In genomic region chr5:3217114-3217513, GRCh38 we compare ENCODE assay signal across 35 cellular contexts.
"Had no signal": no experiment of that assay in that cellular context is flagged by ENCODE, and none has a peak within 500 bp of the region (broad histone marks: within the 10 kb centered on the region; RNA-seq: fewer than 3 reads in every experiment).

No MANE protein-coding gene starts in this region.

- ATAC-seq: activated naive CD4-positive, alpha-beta T cell treated with anti-CD3 and anti-CD28 coated beads, Interleukin-2, amount 50 U/mL, for 72 hours; activated T-cell treated with anti-CD3 and anti-CD28 coated beads, Interleukin-2, amount 50 U/mL, for 4 hours; body of pancreas; K562; PC-3 had no signal

- H3K36me3 Mint-ChIP-seq: activated CD4-positive, alpha-beta memory T cell treated with anti-CD3 and anti-CD28 coated beads for 36 hours; activated naive CD4-positive, alpha-beta T cell treated with anti-CD3 and anti-CD28 coated beads, Interleukin-2, amount 50 U/mL, for 72 hours had no signal

- H3K9me3 Mint-ChIP-seq: activated B cell treated with CpG ODN at 0.5 μM for 24 hours; activated naive CD4-positive, alpha-beta T cell treated with anti-CD3 and anti-CD28 coated beads for 36 hours; activated T-cell treated with anti-CD3 and anti-CD28 coated beads, Interleukin-2, amount 50 U/mL, for 4 hours; activated T-helper 1 cell treated with anti-CD3 and anti-CD28 coated beads, Interleukin-12 subunit alpha, Interleukin-12 subunit beta, Interleukin-2, Interleukin-4 antibody, amounts not matched to agents 30 ng/mL and 10 ng/mL and 1 ng/mL, durations not matched to agents 14 hours and 24 hours and 36 hours had no signal

- H3K27ac Mint-ChIP-seq: activated B cell treated with CpG ODN at 0.5 μM for 24 hours; activated CD4-positive, alpha-beta memory T cell treated with anti-CD3 and anti-CD28 coated beads for 36 hours; activated naive CD4-positive, alpha-beta T cell treated with anti-CD3 and anti-CD28 coated beads for 36 hours; activated naive CD4-positive, alpha-beta T cell treated with anti-CD3 and anti-CD28 coated beads, Interleukin-2, amount 50 U/mL, for 72 hours; activated T-helper 1 cell treated with anti-CD3 and anti-CD28 coated beads, Interleukin-12 subunit alpha, Interleukin-12 subunit beta, Interleukin-2, Interleukin-4 antibody, amounts not matched to agents 30 ng/mL and 10 ng/mL and 1 ng/mL, durations not matched to agents 14 hours and 24 hours and 36 hours had no signal

- FAIRE-seq: astrocyte, K562 had no signal

- H3K4me3 Mint-ChIP-seq: activated B cell treated with CpG ODN at 0.5 μM for 24 hours; activated CD4-positive, alpha-beta memory T cell treated with anti-CD3 and anti-CD28 coated beads for 36 hours; activated naive CD4-positive, alpha-beta T cell treated with anti-CD3 and anti-CD28 coated beads for 36 hours; activated T-cell treated with anti-CD3 and anti-CD28 coated beads, Interleukin-2, amount 50 U/mL, for 4 hours; activated T-helper 1 cell treated with anti-CD3 and anti-CD28 coated beads, Interleukin-12 subunit alpha, Interleukin-12 subunit beta, Interleukin-2, Interleukin-4 antibody, amounts not matched to agents 30 ng/mL and 10 ng/mL and 1 ng/mL, durations not matched to agents 14 hours and 24 hours and 36 hours had no signal

- H3K4me1 ChIP-seq: adrenal gland, body of pancreas, breast epithelium, Peyer's patch had no signal

- H3K4me3 ChIP-seq: adrenal gland, body of pancreas, breast epithelium, K562, Peyer's patch had no signal

- H3K27me3 Mint-ChIP-seq: activated B cell treated with CpG ODN at 0.5 μM for 24 hours; activated CD4-positive, alpha-beta memory T cell treated with anti-CD3 and anti-CD28 coated beads for 36 hours had no signal

- H3K36me3 ChIP-seq: adrenal gland, breast epithelium, Peyer's patch had no signal

- H3K4me1 Mint-ChIP-seq: activated B cell treated with CpG ODN at 0.5 μM for 24 hours had no signal

- H3K27me3 ChIP-seq: adrenal gland, body of pancreas, breast epithelium, Peyer's patch had no signal

- H3K9me3 ChIP-seq: adrenal gland, body of pancreas, breast epithelium, Peyer's patch had no signal

- H3K27ac ChIP-seq: adrenal gland, body of pancreas, breast epithelium, Peyer's patch, VCaP had no signal

- DNase-seq: activated B cell treated with CpG ODN at 0.5 μM for 24 hours; activated CD4-positive, alpha-beta memory T cell treated with anti-CD3 and anti-CD28 coated beads for 36 hours; activated CD4-positive, alpha-beta T cell treated with anti-CD3 and anti-CD28 coated beads for 4 hours; activated CD4-positive, alpha-beta T cell treated with anti-CD3 and anti-CD28 coated beads, Interleukin-2, amount 50 U/mL, for 1 hour; activated CD4-positive, CD25-positive, alpha-beta regulatory T cell treated with anti-CD3 and anti-CD28 coated beads, Interleukin-2, amount 50 U/mL, for 72 hours; activated CD8-positive, alpha-beta memory T cell treated with anti-CD3 and anti-CD28 coated beads, Interleukin-2, amount 50 U/mL, for 4 hours; activated gamma-delta T cell treated with Interleukin-2 at 50 U/mL for 16 hours; activated naive CD4-positive, alpha-beta T cell treated with anti-CD3 and anti-CD28 coated beads for 36 hours; activated T-cell treated with anti-CD3 and anti-CD28 coated beads for 4 hours; activated T-cell treated with anti-CD3 and anti-CD28 coated beads, Interleukin-2, amount 50 U/mL, for 4 hours; body of pancreas; NCI-H1092 treated with DMSO at 0.1 percent for 48 hours; NCI-H1417; NCI-H146; NCI-H187; NCI-H2081; NCI-H345; NCI-H526; NCI-H748 treated with DMSO at 0.1 percent for 48 hours; NK-92 treated with Interleukin-12 subunit alpha and Interleukin-12 subunit beta, amount 100 ng/mL, for 24 hours; PC-3; Peyer's patch; RPMI8226; SIG-M5; SW 1271; T-helper 1 cell; T-helper 2 cell; T-helper 9 cell had no signal
